ENCODE assay signal across 16 cellular contexts in genomic region chr3:99356681-99357080, GRCh38.
A peak's percentile ranks its signal among the peaks of the same experiment; 100 is the strongest.
DNase-seq lines count a peak whose midpoint lies in the region; ATAC-seq lines count a peak whose summit lies in the region.
"Had no signal": no experiment of that assay in that cellular context is flagged by ENCODE, and none has a peak within 500 bp of the region (broad histone marks: within the 10 kb centered on the region; RNA-seq: fewer than 3 reads in every experiment).

No MANE protein-coding gene starts in this region.

- ATAC-seq in GM21786 (IDR thresholded peaks at IDR 0.05; ENCODE audit: unreplicated experiment) = no peak
- ATAC-seq in GM18511 (IDR thresholded peaks at IDR 0.05; ENCODE audit: unreplicated experiment) = no peak
- ATAC-seq: A549; CD8-positive, alpha-beta T cell; GM12878 had no signal

- DNase-seq in AG08395 (ENCODE audit: low spot score) = peak; percentile 3
- DNase-seq in GM04503 (ENCODE audit: low read depth) = peak; percentile 66
- peak; percentile 11 for DNase-seq in inferior parietal cortex (ENCODE audit: extremely low spot score)
- peak; percentile 32 for DNase-seq in superior temporal gyrus (ENCODE audit: extremely low spot score)
- DNase-seq in NCI-H2171 treated with DMSO at 0.1 percent for 48 hours (lab: John Stamatoyannopoulos, UW) = no peak
- DNase-seq: AML-193; Caco-2; Calu3; CD4-positive, alpha-beta T cell; CD8-positive, alpha-beta T cell; DMS79 treated with DMSO at 0.1 percent for 48 hours; GF-D8 had no signal
